In genomic region chr5:177555228-177555627, GRCh38 we compare ENCODE assay signal across 8 cellular contexts. TPM values are rescaled to one million over a fixed set of nuclear protein-coding genes. Genes with fewer than 3 reads are reported as not detected.
DNase-seq lines count a peak whose midpoint lies in the region; ATAC-seq, FAIRE-seq and TF ChIP-seq lines count a peak whose summit lies in the region.
"Had no signal": no experiment of that assay in that cellular context is flagged by ENCODE, and none has a peak within 500 bp of the region (broad histone marks: within the 10 kb centered on the region; RNA-seq: fewer than 3 reads in every experiment).

No MANE protein-coding gene starts in this region.

- no peak overlapping the region for H3K9ac ChIP-seq in endothelial cell of umbilical vein (replicated peaks; ENCODE audit: extremely low read depth, insufficient read depth, low read length)

- no peak overlapping the region; the same call in 1 of the 2 replicates for H2AFZ ChIP-seq in PC-9
- no peak overlapping the region for H2AFZ ChIP-seq in endothelial cell of umbilical vein (ENCODE audit: low read depth, low read length)

- intact Hi-C loops in PC-9 (cut with micrococcal nuclease; ENCODE audit: unreplicated experiment) = no loop called here
- intact Hi-C loops in endothelial cell of umbilical vein (cut with micrococcal nuclease) = no loop called here
- intact Hi-C loops in psoas muscle (cut with DNase I) = no loop called here

- no peak for TF ChIP-seq EP300 in gastroesophageal sphincter (IDR thresholded peaks at IDR 0.05)

- TF ChIP-seq POLR2A in endothelial cell of umbilical vein (IDR thresholded peaks at IDR 0.05; ENCODE audit: low read depth, low read length) = no peak
- no peak for TF ChIP-seq POLR2A in gastroesophageal sphincter (IDR thresholded peaks at IDR 0.05)

- H3K27ac ChIP-seq in PC-9 (no peak overlapping the region), endothelial cell of umbilical vein (ENCODE audit: insufficient read depth, low read depth, low read length) (no peak overlapping the region), psoas muscle (peak overlapping the region; percentile 85), gastroesophageal sphincter (no peak overlapping the region)

- CTCF ChIA-PET in PC-9 (lab: Charles Lee) = interaction anchor here (0.7 kb wide), 1 partner anchor 1075 kb away, joined by 3 read pairs; no protein-coding TSS in a partner anchor
- CTCF ChIA-PET in endothelial cell of umbilical vein (lab: Charles Lee) = no interaction called here

- TF ChIP-seq CTCF in GM12865 (IDR thresholded peaks at IDR 0.05; ENCODE audit: insufficient read depth, low read depth, low read length, missing control alignments) (no peak), PC-9 (conservative IDR thresholded peaks at IDR 0.05) (no peak), endothelial cell of umbilical vein (IDR thresholded peaks at IDR 0.05; ENCODE audit: extremely low read depth in 1 of 2, insufficient read depth in 1 of 2, low read depth in 1 of 2, low read length in 2 of 2) (no peak), psoas muscle (IDR thresholded peaks at IDR 0.05) (no peak), gastroesophageal sphincter (IDR thresholded peaks at IDR 0.05) (no peak)

- dilution Hi-C loops in endothelial cell of umbilical vein (cut with MboI; ENCODE audit: extremely low pct_ligation_motif_present, low sequenced_read_pairs) = no loop called here

- H3K27me3 ChIP-seq in PC-9 (ENCODE audit: insufficient read depth, low read depth) = no peaks in the 10 kb centered on the region
- H3K27me3 ChIP-seq in endothelial cell of umbilical vein (ENCODE audit: control insufficient read depth in 2 of 2, insufficient read depth in 2 of 2, low read length in 2 of 2) = peaks cover 0 to 5% of the 10 kb centered on the region in 2 experiments
- no peaks in the 10 kb centered on the region for H3K27me3 ChIP-seq in psoas muscle (ENCODE audit: insufficient read depth in 3 of 3, low read length in 2 of 3)
- no peaks in the 10 kb centered on the region for H3K27me3 ChIP-seq in gastroesophageal sphincter

- no peaks in the 10 kb centered on the region for H3K9me1 ChIP-seq in endothelial cell of umbilical vein (replicated peaks; ENCODE audit: control insufficient read depth, extremely low read depth, insufficient read depth, low read length)

- ATAC-seq in psoas muscle = peak in 3 of 4 donors; percentile 36 to 64 (median 60)
- ATAC-seq in gastroesophageal sphincter = no peak

- H3K79me2 ChIP-seq in PC-9 (ENCODE audit: low read depth) (peaks cover 37% of the 10 kb centered on the region), endothelial cell of umbilical vein (ENCODE audit: control insufficient read depth, insufficient read depth, low read length) (peaks cover 33% of the 10 kb centered on the region)

- 34 to 56% (median 37%) methylated on average over 2 of the region's 2 CpGs for WGBS in psoas muscle, 3 donors
- WGBS in gastroesophageal sphincter (ENCODE audit: low coverage in 1 of 2), 2 donors = 42 to 58% methylated on average over 1 to 2 of the region's 2 CpGs

- peak overlapping the region; percentile 80; the same call in 1 of the 2 replicates for H3K4me2 ChIP-seq in PC-9
- H3K4me2 ChIP-seq in endothelial cell of umbilical vein (ENCODE audit: insufficient read depth, low read length) = peak overlapping the region; percentile 65

- no peaks in the 10 kb centered on the region for H3K36me3 ChIP-seq in PC-9 (ENCODE audit: low read depth)
- peaks cover 0 to 3% of the 10 kb centered on the region in 2 experiments for H3K36me3 ChIP-seq in endothelial cell of umbilical vein (ENCODE audit: control insufficient read depth in 2 of 2, extremely low read depth in 1 of 2, insufficient read depth in 2 of 2, low read length in 2 of 2)
- peaks cover 0 to 27% of the 10 kb centered on the region in 2 donors for H3K36me3 ChIP-seq in psoas muscle (ENCODE audit: insufficient read depth in 1 of 2, low read depth in 1 of 2)
- peaks cover 0 to 15% of the 10 kb centered on the region in 2 donors for H3K36me3 ChIP-seq in gastroesophageal sphincter

- no peak for FAIRE-seq in endothelial cell of umbilical vein (lab: Jason Lieb, UNC)

- H3K9me3 ChIP-seq in PC-9 (ENCODE audit: insufficient read depth, low read depth) (no peaks in the 10 kb centered on the region), endothelial cell of umbilical vein (replicated peaks; ENCODE audit: control insufficient read depth, insufficient read depth, low read length) (no peaks in the 10 kb centered on the region), psoas muscle (no peaks in the 10 kb centered on the region), gastroesophageal sphincter (no peaks in the 10 kb centered on the region)

- H3K4me1 ChIP-seq in PC-9 (replicated peaks; ENCODE audit: insufficient read depth) (peaks cover 22% of the 10 kb centered on the region), endothelial cell of umbilical vein (ENCODE audit: control insufficient read depth, extremely low read depth, insufficient read depth, low read length) (peaks cover 8% of the 10 kb centered on the region), psoas muscle (peaks cover 37% of the 10 kb centered on the region), gastroesophageal sphincter (peaks cover 0 to 47% (median 8%) of the 10 kb centered on the region in 3 donors)

- no peaks in the 10 kb centered on the region for H3K9me2 ChIP-seq in PC-9 (ENCODE audit: insufficient read depth)

- no TSS peak for BruUV-seq in PC-9 (replicated peaks; lab: Mats Ljungman, UMichigan)
- BruUV-seq in endothelial cell of umbilical vein (replicated peaks; lab: Mats Ljungman, UMichigan) = no TSS peak

- POLR2A ChIA-PET in PC-9 (lab: Charles Lee; ENCODE audit: unreplicated experiment) (no interaction called here), endothelial cell of umbilical vein (lab: Charles Lee) (no interaction called here)

- DNase-seq in GM12865 (ENCODE audit: low read depth) (no peak), PC-9 (no peak), endothelial cell of umbilical vein (ENCODE audit: low read depth, low spot score) (no peak), psoas muscle (no peak), NCI-H2029 treated with DMSO at 0.1 percent for 48 hours (lab: John Stamatoyannopoulos, UW) (no peak)
- DNase-seq in NK-92 treated with Interleukin-12 subunit alpha and Interleukin-12 subunit beta, amount 100 ng/mL, for 24 hours (lab: John Stamatoyannopoulos, UW) = no peak
- DNase-seq: activated effector memory CD4-positive, alpha-beta T cell treated with anti-CD3 and anti-CD28 coated beads, Interleukin-2, amount 50 U/mL, for 16 hours had no signal

- H4K20me1 ChIP-seq in PC-9 (ENCODE audit: insufficient read depth) (peaks cover 20% of the 10 kb centered on the region), endothelial cell of umbilical vein (replicated peaks; ENCODE audit: control insufficient read depth, extremely low read depth, insufficient read depth, low read length) (no peaks in the 10 kb centered on the region)

- H3K4me3 ChIP-seq in GM12865 (ENCODE audit: low read depth, low read length) (0 out of 2 replicates have a peak overlapping the region, but pooled peaks have one; percentile 65), PC-9 (no peak overlapping the region; the same call in 1 of the 2 replicates), endothelial cell of umbilical vein (replicated peaks in 1 of 3; ENCODE audit: insufficient read depth in 1 of 3, low read depth in 1 of 3, low read length in 3 of 3) (no peak overlapping the region), psoas muscle (peak overlapping the region; percentile 83), gastroesophageal sphincter (no peak overlapping the region)

- H3F3A ChIP-seq in PC-9 (ENCODE audit: insufficient read depth, low read depth) = no peaks in the 10 kb centered on the region

RNA-seq across cellular contexts. Expression of gene FAM193B, which starts 0.9 kb away (rescaled TPM):
- 70.4 and 102 TPM in 2 replicates for total RNA-seq in PC-9 (2021)
- total RNA-seq in endothelial cell of umbilical vein = 73.6 and 75.7 TPM in 2 replicates
- 57.9 and 60.8 TPM in 2 replicates for polyA plus RNA-seq in endothelial cell of umbilical vein
- 17.7 and 27.3 TPM in 2 replicates for polyA plus RNA-seq in endothelial cell of umbilical vein (2011; cell fraction: cytosol; rRNA removed)
- polyA plus RNA-seq in endothelial cell of umbilical vein (2011; cell fraction: nucleus; rRNA removed) = 294 and 316 TPM in 2 replicates
- 70.0 and 90.9 TPM in 2 replicates for polyA plus RNA-seq in endothelial cell of umbilical vein (2012)
- 24.9 and 32.1 TPM in 2 replicates for polyA minus RNA-seq in endothelial cell of umbilical vein
- 17.0 TPM for polyA minus RNA-seq in endothelial cell of umbilical vein (2011; cell fraction: cytosol; rRNA and poly(A)+ RNA removed)
- polyA minus RNA-seq in endothelial cell of umbilical vein (2011; cell fraction: nucleus; rRNA and poly(A)+ RNA removed) = 37.1 and 55.9 TPM in 2 replicates
- total RNA-seq in psoas muscle = 10 to 100 TPM; 27.2 to 36.7 (median 30.3) TPM
- 10 to 100 TPM; 26.9 to 31.2 (median 27.0) TPM for polyA plus RNA-seq in psoas muscle
- total RNA-seq in gastroesophageal sphincter = 10 to 100 TPM; 29.7 to 90.3 (median 44.5) TPM

RNA-seq across cellular contexts. Expression of gene TMED9, which starts 36.8 kb away (rescaled TPM):
- 168 and 173 TPM in 2 replicates for total RNA-seq in PC-9 (2021)
- 286 and 291 TPM in 2 replicates for total RNA-seq in endothelial cell of umbilical vein
- polyA plus RNA-seq in endothelial cell of umbilical vein = 314 and 331 TPM in 2 replicates
- 413 and 420 TPM in 2 replicates for polyA plus RNA-seq in endothelial cell of umbilical vein (2011; cell fraction: cytosol; rRNA removed)
- polyA plus RNA-seq in endothelial cell of umbilical vein (2011; cell fraction: nucleus; rRNA removed) = 160 and 161 TPM in 2 replicates
- polyA plus RNA-seq in endothelial cell of umbilical vein (2012) = 279 and 302 TPM in 2 replicates
- polyA minus RNA-seq in endothelial cell of umbilical vein = 266 and 285 TPM in 2 replicates
- polyA minus RNA-seq in endothelial cell of umbilical vein (2011; cell fraction: cytosol; rRNA and poly(A)+ RNA removed) = 47.3 TPM
- polyA minus RNA-seq in endothelial cell of umbilical vein (2011; cell fraction: nucleus; rRNA and poly(A)+ RNA removed) = 59.5 and 68.2 TPM in 2 replicates
- 10 to 100 TPM; 47.5 to 71.9 (median 56.7) TPM for total RNA-seq in psoas muscle
- polyA plus RNA-seq in psoas muscle = 100 to 1,000 TPM in 2 of 3 donors, 10 to 100 TPM in 1; 78.3 to 185 (median 115) TPM
- 10 to 100 TPM; 50.9 to 86.4 (median 72.9) TPM for total RNA-seq in gastroesophageal sphincter

RNA-seq across cellular contexts. Expression of gene DDX41, which starts 38.5 kb away (rescaled TPM):
- 90.8 and 93.1 TPM in 2 replicates for total RNA-seq in PC-9 (2021)
- 86.4 and 103 TPM in 2 replicates for total RNA-seq in endothelial cell of umbilical vein
- 118 and 127 TPM in 2 replicates for polyA plus RNA-seq in endothelial cell of umbilical vein
- polyA plus RNA-seq in endothelial cell of umbilical vein (2011; cell fraction: cytosol; rRNA removed) = 130 and 134 TPM in 2 replicates
- 298 and 329 TPM in 2 replicates for polyA plus RNA-seq in endothelial cell of umbilical vein (2011; cell fraction: nucleus; rRNA removed)
- polyA plus RNA-seq in endothelial cell of umbilical vein (2012) = 68.8 and 73.0 TPM in 2 replicates
- polyA minus RNA-seq in endothelial cell of umbilical vein = 89.2 and 94.8 TPM in 2 replicates
- 94.3 TPM for polyA minus RNA-seq in endothelial cell of umbilical vein (2011; cell fraction: cytosol; rRNA and poly(A)+ RNA removed)
- polyA minus RNA-seq in endothelial cell of umbilical vein (2011; cell fraction: nucleus; rRNA and poly(A)+ RNA removed) = 57.6 and 60.5 TPM in 2 replicates
- total RNA-seq in psoas muscle = 10 to 100 TPM; 37.2 to 41.0 (median 40.2) TPM
- 10 to 100 TPM; 45.6 to 71.6 (median 57.3) TPM for polyA plus RNA-seq in psoas muscle
- total RNA-seq in gastroesophageal sphincter = 10 to 100 TPM; 64.5 to 80.8 (median 68.5) TPM

RNA-seq across cellular contexts. Expression of gene B4GALT7, which starts 44.7 kb away (rescaled TPM):
- total RNA-seq in PC-9 (2021) = 27.9 and 29.5 TPM in 2 replicates
- total RNA-seq in endothelial cell of umbilical vein = 35.1 and 35.3 TPM in 2 replicates
- polyA plus RNA-seq in endothelial cell of umbilical vein = 78.9 and 101 TPM in 2 replicates
- 39.3 and 52.0 TPM in 2 replicates for polyA plus RNA-seq in endothelial cell of umbilical vein (2011; cell fraction: cytosol; rRNA removed)
- polyA plus RNA-seq in endothelial cell of umbilical vein (2011; cell fraction: nucleus; rRNA removed) = 46.0 and 50.9 TPM in 2 replicates
- polyA plus RNA-seq in endothelial cell of umbilical vein (2012) = 29.6 and 31.4 TPM in 2 replicates
- 21.0 and 26.6 TPM in 2 replicates for polyA minus RNA-seq in endothelial cell of umbilical vein
- 8.6 TPM for polyA minus RNA-seq in endothelial cell of umbilical vein (2011; cell fraction: cytosol; rRNA and poly(A)+ RNA removed)
- 14.4 and 22.8 TPM in 2 replicates for polyA minus RNA-seq in endothelial cell of umbilical vein (2011; cell fraction: nucleus; rRNA and poly(A)+ RNA removed)
- 10 to 100 TPM; 12.7 to 18.5 (median 14.1) TPM for total RNA-seq in psoas muscle
- 10 to 100 TPM; 13.0 to 23.1 (median 15.1) TPM for polyA plus RNA-seq in psoas muscle
- 10 to 100 TPM; 10.2 to 19.5 (median 15.5) TPM for total RNA-seq in gastroesophageal sphincter

RNA-seq across cellular contexts. Expression of gene DOK3, which starts 45.6 kb away (rescaled TPM):
- 12.2 and 12.3 TPM in 2 replicates for total RNA-seq in PC-9 (2021)
- 5.3 and 8.1 TPM in 2 replicates for total RNA-seq in endothelial cell of umbilical vein
- 4.8 and 5.1 TPM in 2 replicates for polyA plus RNA-seq in endothelial cell of umbilical vein
- 1.5 and 2.4 TPM in 2 replicates for polyA plus RNA-seq in endothelial cell of umbilical vein (2011; cell fraction: cytosol; rRNA removed)
- polyA plus RNA-seq in endothelial cell of umbilical vein (2011; cell fraction: nucleus; rRNA removed) = 14.5 and 14.8 TPM in 2 replicates
- polyA plus RNA-seq in endothelial cell of umbilical vein (2012) = 1.1 and 1.5 TPM in 2 replicates
- polyA minus RNA-seq in endothelial cell of umbilical vein = 3.6 and 5.2 TPM in 2 replicates
- polyA minus RNA-seq in endothelial cell of umbilical vein (2011; cell fraction: cytosol; rRNA and poly(A)+ RNA removed) = not detected
- polyA minus RNA-seq in endothelial cell of umbilical vein (2011; cell fraction: nucleus; rRNA and poly(A)+ RNA removed) = 6.3 TPM in 2 replicates
- total RNA-seq in psoas muscle = 1 to 10 TPM; 2.4 to 5.4 (median 3.1) TPM
- polyA plus RNA-seq in psoas muscle = 1 to 10 TPM in 2 of 3 donors, under 1 TPM in 1; 0.44 to 5.0 (median 3.8) TPM
- total RNA-seq in gastroesophageal sphincter = 10 to 100 TPM in 1 of 4 donors, 1 to 10 TPM in 3; 6.1 to 16.6 (median 6.6) TPM

Comparison
In these comparisons a context has a peak if more than half of its experiments do, and no peak if none do; other contexts are left out.
1. H3K4me3 ChIP-seq: peak in GM12865 (single experiment) and psoas muscle (single experiment); none in PC-9 (single experiment), endothelial cell of umbilical vein (0 of 3) and gastroesophageal sphincter (0 of 2).